15 cellular contexts compared by ENCODE assay signal in genomic region chr10:26212511-26212910, GRCh38. TPM values are rescaled to one million over a fixed set of nuclear protein-coding genes. Genes with fewer than 3 reads are reported as not detected.
A peak's percentile ranks its signal among the peaks of the same experiment; 100 is the strongest.
DNase-seq lines count a peak whose midpoint lies in the region; ATAC-seq and TF ChIP-seq lines count a peak whose summit lies in the region.
"Had no signal": no experiment of that assay in that cellular context is flagged by ENCODE, and none has a peak within 500 bp of the region (broad histone marks: within the 10 kb centered on the region; RNA-seq: fewer than 3 reads in every experiment).

No MANE protein-coding gene starts in this region.

- H3K36me3 ChIP-seq in HUES48 (ENCODE audit: control insufficient read depth, insufficient read depth, low read length) = no peaks in the 10 kb centered on the region
- H3K36me3 ChIP-seq in endodermal cell (ENCODE audit: control insufficient read depth, insufficient read depth, low read length) = no peaks in the 10 kb centered on the region
- no peaks in the 10 kb centered on the region for H3K36me3 ChIP-seq in iPS-20b (ENCODE audit: insufficient read depth, low read depth, low read length)
- no peaks in the 10 kb centered on the region for H3K36me3 ChIP-seq in GM23248 (ENCODE audit: low read depth)
- H3K36me3 ChIP-seq: BLaER1 had no signal

- WGBS in endodermal cell (ENCODE audit: insufficient coverage in 1 of 2, insufficient read length in 1 of 2), 2 experiments = 71 to 89% methylated on average over 5 to 12 of the region's 12 CpGs
- WGBS in GM23248 (ENCODE audit: low coverage in 1 of 2, low lambda C conversion rate in 2 of 2, missing lambda C conversion rate in 2 of 2), 2 experiments = 4 to 5% methylated on average over 11 to 12 of the region's 12 CpGs

- no peaks in the 10 kb centered on the region for H3F3A ChIP-seq in GM23248 (ENCODE audit: insufficient read depth)

- H3K9me2 ChIP-seq in GM23248 (ENCODE audit: insufficient read depth) = no peaks in the 10 kb centered on the region

- H3K9me3 ChIP-seq in HUES48 (ENCODE audit: control insufficient read depth, insufficient read depth, low read length) = no peaks in the 10 kb centered on the region
- H3K9me3 ChIP-seq in endodermal cell (ENCODE audit: control insufficient read depth, low read length) = peaks cover 1% of the 10 kb centered on the region
- no peaks in the 10 kb centered on the region for H3K9me3 ChIP-seq in iPS-20b (ENCODE audit: insufficient read depth, low read depth, low read length)
- no peaks in the 10 kb centered on the region for H3K9me3 ChIP-seq in GM23248 (ENCODE audit: low read depth)

- H3K4me2 ChIP-seq in GM23248 (ENCODE audit: unreplicated experiment) = no peak overlapping the region
- H3K4me2 ChIP-seq: BLaER1 had no signal

- TF ChIP-seq CTCF in endodermal cell (conservative IDR thresholded peaks at IDR 0.05) = no peak

- peaks cover 50% of the 10 kb centered on the region for H3K4me1 ChIP-seq in HUES48 (ENCODE audit: control insufficient read depth, insufficient read depth, low read length)
- H3K4me1 ChIP-seq in endodermal cell (ENCODE audit: control insufficient read depth, insufficient read depth, low read length) = peaks cover 16% of the 10 kb centered on the region
- peaks cover 26% of the 10 kb centered on the region; the same call in 1 of the 2 replicates for H3K4me1 ChIP-seq in iPS-20b (ENCODE audit: insufficient read depth, low read length)
- H3K4me1 ChIP-seq in GM23248 (ENCODE audit: insufficient read depth) = no peaks in the 10 kb centered on the region

- no peak overlapping the region for H2AFZ ChIP-seq in GM23248

- peak; percentile 3 for DNase-seq in ELF-1 (ENCODE audit: low read depth, low spot score)
- peak; percentile 44 for DNase-seq in endodermal cell
- no peak for DNase-seq in stimulated activated naive CD8-positive, alpha-beta T cell treated with anti-CD3 and anti-CD28 coated beads, Interleukin-15, amount 100 ng/mL, for 72 hours
- DNase-seq in GM23248 = no peak
- no peak for DNase-seq in RKO (ENCODE audit: low spot score)
- DNase-seq: 8988T; AML-193; Calu3; CD4-positive, CD25-positive, alpha-beta regulatory T cell; DMS79 had no signal

- H3K4me3 ChIP-seq in HUES48 (ENCODE audit: low read depth, low read length) = 0 out of 2 replicates have a peak overlapping the region, but pooled peaks have one; percentile 47
- no peak overlapping the region for H3K4me3 ChIP-seq in endodermal cell (ENCODE audit: low read length)
- H3K4me3 ChIP-seq in iPS-20b (ENCODE audit: low read length) = peak overlapping the region; percentile 57; the same call in 1 of the 2 replicates
- H3K4me3 ChIP-seq in GM23248 = no peak overlapping the region
- H3K4me3 ChIP-seq: BLaER1 had no signal

- no peak overlapping the region for H3K9ac ChIP-seq in HUES48 (ENCODE audit: low read depth, low read length)
- H3K9ac ChIP-seq in endodermal cell (ENCODE audit: extremely low read depth, low read length, poor library complexity, severe bottlenecking) = no peak overlapping the region
- no peak overlapping the region for H3K9ac ChIP-seq in iPS-20b (ENCODE audit: low read depth, low read length)
- no peak overlapping the region for H3K9ac ChIP-seq in GM23248
- H3K9ac ChIP-seq: BLaER1 had no signal

- H3K36me3 Mint-ChIP-seq in endodermal cell (ENCODE audit: low read depth) = peaks cover 2% of the 10 kb centered on the region
- H3K36me3 Mint-ChIP-seq: CD4-positive, CD25-positive, alpha-beta regulatory T cell had no signal

- no peaks in the 10 kb centered on the region for H3K79me2 ChIP-seq in GM23248 (ENCODE audit: insufficient read depth)

- no peaks in the 10 kb centered on the region for H3K27me3 Mint-ChIP-seq in endodermal cell (ENCODE audit: insufficient read depth)
- no peaks in the 10 kb centered on the region for H3K27me3 Mint-ChIP-seq in stimulated activated naive CD8-positive, alpha-beta T cell treated with anti-CD3 and anti-CD28 coated beads, Interleukin-15, amount 100 ng/mL, for 72 hours

- H3K27me3 ChIP-seq in HUES48 (ENCODE audit: control insufficient read depth, insufficient read depth, low read length) (peaks cover 88% of the 10 kb centered on the region), endodermal cell (ENCODE audit: control insufficient read depth, insufficient read depth, low read length, poor library complexity, severe bottlenecking) (peaks cover 71% of the 10 kb centered on the region), iPS-20b (ENCODE audit: insufficient read depth, low read length) (peaks cover 95% of the 10 kb centered on the region), GM23248 (replicated peaks; ENCODE audit: insufficient read depth) (peaks cover 62% of the 10 kb centered on the region)

- H3K4me1 Mint-ChIP-seq in endodermal cell = peaks cover 41% of the 10 kb centered on the region
- H3K4me1 Mint-ChIP-seq in stimulated activated naive CD8-positive, alpha-beta T cell treated with anti-CD3 and anti-CD28 coated beads, Interleukin-15, amount 100 ng/mL, for 72 hours = peaks cover 33% of the 10 kb centered on the region

- H4K20me1 ChIP-seq in GM23248 (ENCODE audit: insufficient read depth) = no peaks in the 10 kb centered on the region

- H3K27ac Mint-ChIP-seq in endodermal cell = no peak overlapping the region
- H3K27ac Mint-ChIP-seq in stimulated activated naive CD8-positive, alpha-beta T cell treated with anti-CD3 and anti-CD28 coated beads, Interleukin-15, amount 100 ng/mL, for 72 hours = no peak overlapping the region

- H3K9me3 Mint-ChIP-seq in endodermal cell = no peaks in the 10 kb centered on the region
- H3K9me3 Mint-ChIP-seq in stimulated activated naive CD8-positive, alpha-beta T cell treated with anti-CD3 and anti-CD28 coated beads, Interleukin-15, amount 100 ng/mL, for 72 hours = no peaks in the 10 kb centered on the region

- no peak for ATAC-seq in stimulated activated naive CD8-positive, alpha-beta T cell treated with anti-CD3 and anti-CD28 coated beads, Interleukin-15, amount 100 ng/mL, for 72 hours
- ATAC-seq in HG03520 (IDR thresholded peaks at IDR 0.05; ENCODE audit: unreplicated experiment) = no peak

- no peak overlapping the region for H3K4me3 Mint-ChIP-seq in endodermal cell
- H3K4me3 Mint-ChIP-seq in stimulated activated naive CD8-positive, alpha-beta T cell treated with anti-CD3 and anti-CD28 coated beads, Interleukin-15, amount 100 ng/mL, for 72 hours = no peak overlapping the region
- H3K4me3 Mint-ChIP-seq: CD4-positive, CD25-positive, alpha-beta regulatory T cell had no signal

- H3K27ac ChIP-seq in HUES48 (ENCODE audit: low read depth, low read length) (no peak overlapping the region), endodermal cell (ENCODE audit: low read depth, low read length) (no peak overlapping the region), iPS-20b (ENCODE audit: low read length) (no peak overlapping the region), GM23248 (no peak overlapping the region)
- H3K27ac ChIP-seq: BLaER1 had no signal

- in situ Hi-C loops in GM23248 (cut with MboI) = no loop called here

RNA-seq across cellular contexts. Expression of gene GAD2, which starts 4.1 kb away (rescaled TPM):
- total RNA-seq in endodermal cell = under 1 TPM in 1 of 2 donors, not detected in 1; 0.15 TPM
- 1.9 TPM for polyA plus RNA-seq in endodermal cell (2013, experiment 1 of 2)
- polyA plus RNA-seq in endodermal cell (2013, experiment 2 of 2) = 2.5 TPM
- not detected in 2 replicates for total RNA-seq in GM23248 (2014; rRNA removed; shearing (Covaris generic))
- not detected in 2 replicates for polyA plus RNA-seq in GM23248 (2016; fragmentation: Nextera tagmentation; extraction: Ambion mirVana)
- total RNA-seq: Calu3; CD4-positive, CD25-positive, alpha-beta regulatory T cell; HT1080 had no signal
- polyA plus RNA-seq: CD4-positive, CD25-positive, alpha-beta regulatory T cell had no signal

Comparison
In these comparisons a context has a peak if more than half of its experiments do, and no peak if none do; other contexts are left out.
1. DNase-seq: peak in ELF-1 (single experiment) and endodermal cell (single experiment); none in stimulated activated naive CD8-positive, alpha-beta T cell treated with anti-CD3 and anti-CD28 coated beads, Interleukin-15, amount 100 ng/mL, for 72 hours (0 of 2), GM23248 (single experiment) and RKO (single experiment).
2. H3K4me3 ChIP-seq: peak in HUES48 (single experiment) and iPS-20b (single experiment); none in endodermal cell (single experiment) and GM23248 (single experiment).